8 cellular contexts compared by ENCODE assay signal in the genomic region with DNA sequence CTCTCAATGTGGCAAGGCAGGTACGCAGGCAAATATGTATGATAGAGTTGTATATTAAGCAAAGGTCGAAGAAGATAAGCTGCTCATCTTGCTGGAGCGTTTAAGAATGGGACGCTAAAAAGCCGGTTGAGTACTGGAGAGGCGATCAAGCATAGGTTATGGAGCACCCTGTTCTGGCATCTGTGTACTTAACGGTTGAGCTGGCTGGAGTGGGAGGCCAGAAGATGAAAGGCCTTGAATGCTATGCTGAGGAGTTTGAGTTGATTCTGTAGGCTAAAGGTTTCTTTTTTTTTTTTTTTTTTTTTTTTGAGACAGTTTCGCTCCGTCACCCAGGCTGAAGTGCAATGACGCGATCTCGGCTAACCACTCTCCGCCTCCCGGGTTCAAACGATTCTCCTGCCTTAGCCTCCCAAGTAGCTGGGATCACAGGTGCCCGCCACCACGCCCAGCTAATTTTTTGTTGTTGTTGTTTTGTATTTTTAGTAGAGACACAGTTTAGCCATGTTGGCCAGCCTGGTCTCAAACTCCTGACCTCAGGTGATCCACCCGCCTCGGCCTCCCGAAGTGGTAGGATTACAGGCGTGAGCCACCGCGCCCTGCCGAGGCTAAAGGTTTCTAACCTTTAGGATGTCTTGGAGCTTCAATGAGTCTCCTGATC. TPM values are rescaled to one million over a fixed set of nuclear protein-coding genes. Genes with fewer than 3 reads are reported as not detected.
A peak's percentile ranks its signal among the peaks of the same experiment; 100 is the strongest.
DNase-seq lines count a peak whose midpoint lies in the region; ATAC-seq and TF ChIP-seq lines count a peak whose summit lies in the region.

No MANE protein-coding gene starts in this region.

- ATAC-seq in HG02973 (IDR thresholded peaks at IDR 0.05; ENCODE audit: unreplicated experiment) (no peak), sciatic nerve (no peak)

- peaks cover 40% of the 10 kb centered on the region for H3K79me2 ChIP-seq in hepatocyte

- peak overlapping the region; percentile 76 for H3K4me2 ChIP-seq in hepatocyte

- H3K27ac ChIP-seq in hepatocyte, result peak overlapping the region; percentile 90
- peak overlapping the region; percentile 93 for H3K27ac ChIP-seq in temporal lobe (ENCODE audit: low read depth, low read length)

- H2AFZ ChIP-seq in hepatocyte, result peak overlapping the region; percentile 57

- DNase-seq in NCI-H2107 treated with DMSO at 0.1 percent for 48 hours (lab: John Stamatoyannopoulos, UW; ENCODE audit: unreplicated experiment) (peak; percentile 59), NCI-H2107 (lab: John Stamatoyannopoulos, UW) (no peak), SHP77 treated with DMSO at 0.1 percent for 48 hours (lab: John Stamatoyannopoulos, UW) (peak; percentile 83), hepatocyte (ENCODE audit: low spot score) (no peak), EL (no peak), sciatic nerve (ENCODE audit: low spot score) (no peak)

- intact Hi-C loops in sciatic nerve (cut with DNase I), result no loop called here

- no peaks in the 10 kb centered on the region for H3K9me2 ChIP-seq in hepatocyte (replicated peaks; ENCODE audit: insufficient read depth)

- peaks cover 28% of the 10 kb centered on the region for H4K20me1 ChIP-seq in hepatocyte (ENCODE audit: insufficient read depth, poor library complexity, severe bottlenecking)

- no peaks in the 10 kb centered on the region for H3K27me3 ChIP-seq in hepatocyte

- H3K9me3 ChIP-seq in hepatocyte (ENCODE audit: low read depth), result no peaks in the 10 kb centered on the region

- H3K4me1 ChIP-seq in hepatocyte (ENCODE audit: insufficient read depth), result peaks cover 26% of the 10 kb centered on the region

- peak overlapping the region; percentile 25 for H3K4me3 ChIP-seq in hepatocyte

- 87% methylated on average over 24 of the region's 24 CpGs for WGBS in hepatocyte (ENCODE audit: low lambda C conversion rate, missing lambda C conversion rate)

- TF ChIP-seq CTCF in hepatocyte (IDR thresholded peaks at IDR 0.05; ENCODE audit: poor library complexity), result no peak

- peaks cover 4% of the 10 kb centered on the region for H3K36me3 ChIP-seq in hepatocyte (replicated peaks; ENCODE audit: insufficient read depth, low read depth)

RNA-seq across cellular contexts. Expression of a gene that starts 0.8 kb away (rescaled TPM):
- 33.2 and 40.3 TPM in 2 replicates for total RNA-seq in hepatocyte
- polyA plus RNA-seq in hepatocyte, result 15.7 and 28.0 TPM in 2 replicates
- total RNA-seq in temporal lobe, result 24.8 TPM
- total RNA-seq in sciatic nerve, result 65.4 TPM

RNA-seq across cellular contexts. Expression of a gene that starts 6.4 kb away (rescaled TPM):
- total RNA-seq in hepatocyte (0.83 TPM in 1 of 2 replicates, not detected in the other), temporal lobe (not detected), sciatic nerve (not detected)
- polyA plus RNA-seq in hepatocyte, result not detected in 2 replicates

RNA-seq across cellular contexts. Expression of a gene that starts 23.9 kb away (rescaled TPM):
- total RNA-seq in hepatocyte (23.8 and 33.5 TPM in 2 replicates), temporal lobe (22.6 TPM), sciatic nerve (38.8 TPM)
- 17.6 and 21.9 TPM in 2 replicates for polyA plus RNA-seq in hepatocyte

RNA-seq across cellular contexts. Expression of a gene that starts 43.3 kb away (rescaled TPM):
- 36.5 and 46.9 TPM in 2 replicates for total RNA-seq in hepatocyte
- polyA plus RNA-seq in hepatocyte, result 27.1 and 30.1 TPM in 2 replicates
- 86.5 TPM for total RNA-seq in temporal lobe
- total RNA-seq in sciatic nerve, result 196 TPM

Comparison
In these comparisons a context has a peak if more than half of its experiments do, and no peak if none do; other contexts are left out.
1. DNase-seq: peak in NCI-H2107 treated with DMSO at 0.1 percent for 48 hours (single experiment) and SHP77 treated with DMSO at 0.1 percent for 48 hours (single experiment); none in NCI-H2107 (single experiment), hepatocyte (single experiment), EL (single experiment) and sciatic nerve (single experiment).